Comparison of ENCODE assay signal across 2 cellular contexts in the genomic region with DNA sequence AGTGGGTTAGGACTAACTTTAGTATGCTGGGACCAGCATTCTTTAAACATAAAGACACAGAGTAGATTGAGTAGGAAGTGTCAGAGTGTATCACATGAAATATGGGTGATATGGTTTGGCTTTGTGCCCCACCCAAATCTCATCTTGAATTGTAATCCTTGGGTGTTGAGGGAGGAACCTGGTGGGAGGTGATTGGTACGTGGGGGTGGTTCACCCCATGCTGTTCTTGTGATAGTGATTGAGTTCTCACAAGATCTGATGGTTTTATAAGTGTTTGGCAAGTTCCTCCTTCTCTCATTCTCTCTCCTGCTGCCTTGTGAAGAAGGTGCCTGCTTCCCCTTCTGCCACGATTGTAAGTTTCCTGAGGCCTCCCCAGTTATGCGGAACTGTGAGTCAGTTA. TPM values are rescaled to one million over a fixed set of nuclear protein-coding genes. Genes with fewer than 3 reads are reported as not detected.
"Had no signal": no experiment of that assay in that cellular context is flagged by ENCODE, and none has a peak within 500 bp of the region (broad histone marks: within the 10 kb centered on the region; RNA-seq: fewer than 3 reads in every experiment).

No MANE protein-coding gene starts in this region.

RNA-seq across cellular contexts. Expression of a gene that starts 5.1 kb away (rescaled TPM):
- total RNA-seq: H4, IMR-90 had no signal
